ENCODE assay signal across 1 cellular context in the genomic region with DNA sequence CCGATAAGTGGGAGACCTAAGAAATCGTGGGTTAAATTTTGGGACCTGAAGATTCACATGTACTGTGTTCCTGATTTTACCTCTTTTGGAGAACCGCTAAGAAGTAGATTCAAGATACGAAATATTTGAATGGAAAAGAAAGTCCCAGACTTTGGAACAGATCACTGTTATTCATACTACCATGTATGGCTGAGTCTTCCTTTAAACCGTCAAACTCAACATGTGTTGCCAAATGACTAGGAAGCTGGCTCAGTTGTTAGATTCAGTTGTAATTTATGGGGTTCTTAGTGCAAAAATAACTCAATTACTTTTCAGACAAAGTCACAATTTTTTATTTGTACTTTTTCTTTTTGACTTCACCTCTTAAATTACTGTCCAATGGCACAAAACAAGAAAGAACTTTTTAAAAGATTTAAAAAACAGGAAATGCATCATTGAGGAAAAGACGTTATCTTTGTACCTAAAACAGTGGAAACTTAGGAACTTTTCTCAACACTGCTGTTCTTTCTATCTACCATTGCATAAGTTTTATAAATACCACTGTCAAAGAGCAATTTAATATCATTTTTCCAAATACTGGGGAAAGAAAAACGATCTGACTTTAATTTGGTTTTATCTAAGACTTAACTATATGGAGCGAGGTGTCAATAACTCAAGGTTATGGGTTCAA.
TF ChIP-seq lines count a peak whose summit lies in the region.

No MANE protein-coding gene starts in this region.

TF ChIP-seq in GM23338, 12 proteins besides CTCF, POLR2A, EP300 and RAD21:
- TF ChIP-seq ZNF114 (CRISPR knock-in tag; IDR thresholded peaks at IDR 0.05) (no peak), CREB1 (CRISPR knock-in tag; IDR thresholded peaks at IDR 0.05; ENCODE audit: low read depth) (no peak), POLR2AphosphoS5 (IDR thresholded peaks at IDR 0.05; ENCODE audit: low read depth) (no peak), EZH2 (IDR thresholded peaks at IDR 0.05; ENCODE audit: low read depth, unreplicated experiment) (no peak), EZH2phosphoT487 (IDR thresholded peaks at IDR 0.05; ENCODE audit: unreplicated experiment) (no peak)
- TF ChIP-seq, protein P1, sequence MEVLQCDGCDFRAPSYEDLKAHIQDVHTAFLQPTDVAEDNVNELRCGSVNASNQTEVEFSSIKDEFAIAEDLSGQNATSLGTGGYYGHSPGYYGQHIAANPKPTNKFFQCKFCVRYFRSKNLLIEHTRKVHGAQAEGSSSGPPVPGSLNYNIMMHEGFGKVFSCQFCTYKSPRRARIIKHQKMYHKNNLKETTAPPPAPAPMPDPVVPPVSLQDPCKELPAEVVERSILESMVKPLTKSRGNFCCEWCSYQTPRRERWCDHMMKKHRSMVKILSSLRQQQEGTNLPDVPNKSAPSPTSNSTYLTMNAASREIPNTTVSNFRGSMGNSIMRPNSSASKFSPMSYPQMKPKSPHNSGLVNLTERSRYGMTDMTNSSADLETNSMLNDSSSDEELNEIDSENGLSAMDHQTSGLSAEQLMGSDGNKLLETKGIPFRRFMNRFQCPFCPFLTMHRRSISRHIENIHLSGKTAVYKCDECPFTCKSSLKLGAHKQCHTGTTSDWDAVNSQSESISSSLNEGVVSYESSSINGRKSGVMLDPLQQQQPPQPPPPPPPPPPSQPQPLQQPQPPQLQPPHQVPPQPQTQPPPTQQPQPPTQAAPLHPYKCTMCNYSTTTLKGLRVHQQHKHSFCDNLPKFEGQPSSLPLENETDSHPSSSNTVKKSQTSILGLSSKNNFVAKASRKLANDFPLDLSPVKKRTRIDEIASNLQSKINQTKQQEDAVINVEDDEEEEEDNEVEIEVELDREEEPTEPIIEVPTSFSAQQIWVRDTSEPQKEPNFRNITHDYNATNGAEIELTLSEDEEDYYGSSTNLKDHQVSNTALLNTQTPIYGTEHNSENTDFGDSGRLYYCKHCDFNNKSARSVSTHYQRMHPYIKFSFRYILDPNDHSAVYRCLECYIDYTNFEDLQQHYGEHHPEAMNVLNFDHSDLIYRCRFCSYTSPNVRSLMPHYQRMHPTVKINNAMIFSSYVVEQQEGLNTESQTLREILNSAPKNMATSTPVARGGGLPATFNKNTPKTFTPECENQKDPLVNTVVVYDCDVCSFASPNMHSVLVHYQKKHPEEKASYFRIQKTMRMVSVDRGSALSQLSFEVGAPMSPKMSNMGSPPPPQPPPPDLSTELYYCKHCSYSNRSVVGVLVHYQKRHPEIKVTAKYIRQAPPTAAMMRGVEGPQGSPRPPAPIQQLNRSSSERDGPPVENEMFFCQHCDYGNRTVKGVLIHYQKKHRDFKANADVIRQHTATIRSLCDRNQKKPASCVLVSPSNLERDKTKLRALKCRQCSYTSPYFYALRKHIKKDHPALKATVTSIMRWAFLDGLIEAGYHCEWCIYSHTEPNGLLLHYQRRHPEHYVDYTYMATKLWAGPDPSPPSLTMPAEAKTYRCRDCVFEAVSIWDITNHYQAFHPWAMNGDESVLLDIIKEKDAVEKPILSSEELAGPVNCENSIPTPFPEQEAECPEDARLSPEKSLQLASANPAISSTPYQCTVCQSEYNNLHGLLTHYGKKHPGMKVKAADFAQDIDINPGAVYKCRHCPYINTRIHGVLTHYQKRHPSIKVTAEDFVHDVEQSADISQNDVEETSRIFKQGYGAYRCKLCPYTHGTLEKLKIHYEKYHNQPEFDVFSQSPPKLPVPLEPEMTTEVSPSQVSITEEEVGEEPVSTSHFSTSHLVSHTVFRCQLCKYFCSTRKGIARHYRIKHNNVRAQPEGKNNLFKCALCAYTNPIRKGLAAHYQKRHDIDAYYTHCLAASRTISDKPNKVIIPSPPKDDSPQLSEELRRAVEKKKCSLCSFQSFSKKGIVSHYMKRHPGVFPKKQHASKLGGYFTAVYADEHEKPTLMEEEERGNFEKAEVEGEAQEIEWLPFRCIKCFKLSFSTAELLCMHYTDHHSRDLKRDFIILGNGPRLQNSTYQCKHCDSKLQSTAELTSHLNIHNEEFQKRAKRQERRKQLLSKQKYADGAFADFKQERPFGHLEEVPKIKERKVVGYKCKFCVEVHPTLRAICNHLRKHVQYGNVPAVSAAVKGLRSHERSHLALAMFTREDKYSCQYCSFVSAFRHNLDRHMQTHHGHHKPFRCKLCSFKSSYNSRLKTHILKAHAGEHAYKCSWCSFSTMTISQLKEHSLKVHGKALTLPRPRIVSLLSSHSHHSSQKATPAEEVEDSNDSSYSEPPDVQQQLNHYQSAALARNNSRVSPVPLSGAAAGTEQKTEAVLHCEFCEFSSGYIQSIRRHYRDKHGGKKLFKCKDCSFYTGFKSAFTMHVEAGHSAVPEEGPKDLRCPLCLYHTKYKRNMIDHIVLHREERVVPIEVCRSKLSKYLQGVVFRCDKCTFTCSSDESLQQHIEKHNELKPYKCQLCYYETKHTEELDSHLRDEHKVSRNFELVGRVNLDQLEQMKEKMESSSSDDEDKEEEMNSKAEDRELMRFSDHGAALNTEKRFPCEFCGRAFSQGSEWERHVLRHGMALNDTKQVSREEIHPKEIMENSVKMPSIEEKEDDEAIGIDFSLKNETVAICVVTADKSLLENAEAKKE (CRISPR knock-in tag; IDR thresholded peaks at IDR 0.05) = no peak
- TF ChIP-seq, protein P2, sequence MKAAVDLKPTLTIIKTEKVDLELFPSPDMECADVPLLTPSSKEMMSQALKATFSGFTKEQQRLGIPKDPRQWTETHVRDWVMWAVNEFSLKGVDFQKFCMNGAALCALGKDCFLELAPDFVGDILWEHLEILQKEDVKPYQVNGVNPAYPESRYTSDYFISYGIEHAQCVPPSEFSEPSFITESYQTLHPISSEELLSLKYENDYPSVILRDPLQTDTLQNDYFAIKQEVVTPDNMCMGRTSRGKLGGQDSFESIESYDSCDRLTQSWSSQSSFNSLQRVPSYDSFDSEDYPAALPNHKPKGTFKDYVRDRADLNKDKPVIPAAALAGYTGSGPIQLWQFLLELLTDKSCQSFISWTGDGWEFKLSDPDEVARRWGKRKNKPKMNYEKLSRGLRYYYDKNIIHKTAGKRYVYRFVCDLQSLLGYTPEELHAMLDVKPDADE (IDR thresholded peaks at IDR 0.05) = no peak
TF ChIP-seq in GM23338: peak in this region for 0.
